17 cellular contexts compared by ENCODE assay signal in the genomic region with DNA sequence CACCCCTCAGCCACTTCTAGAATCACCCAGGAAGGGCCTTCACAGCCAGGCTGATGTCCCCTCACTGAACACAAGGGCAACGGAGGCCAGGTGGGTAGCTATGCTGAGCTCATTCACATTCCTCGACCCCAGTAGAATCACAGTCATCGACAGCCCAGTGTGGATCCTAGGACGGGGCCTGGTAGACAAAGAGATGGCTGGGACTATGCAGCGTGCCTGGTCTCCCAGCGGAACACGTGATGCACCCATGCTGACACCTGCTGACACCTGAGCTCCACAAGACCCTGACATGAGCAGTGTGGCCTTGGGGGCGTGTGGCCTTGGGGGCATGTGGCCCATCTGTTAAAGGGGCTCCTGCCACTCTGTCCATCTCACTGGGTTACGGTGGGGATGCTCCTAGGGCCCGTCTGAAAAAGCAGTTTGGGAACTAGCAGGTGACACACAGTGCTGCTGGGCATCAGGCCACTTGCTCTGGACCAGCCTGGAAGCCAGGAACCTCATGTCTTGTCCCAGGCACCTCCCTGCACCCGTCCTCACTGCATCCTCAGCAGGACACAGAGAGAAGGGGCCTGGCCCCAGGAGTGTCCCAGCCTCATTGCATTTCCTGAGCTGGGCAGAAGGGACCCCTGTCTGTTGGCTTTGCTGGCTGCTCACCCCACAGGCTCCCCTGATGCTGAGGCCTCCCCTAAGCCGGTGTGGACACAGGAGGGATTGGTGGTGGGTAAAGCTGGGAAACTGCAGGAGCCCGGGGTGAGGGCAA. TPM values are rescaled to one million over a fixed set of nuclear protein-coding genes. Genes with fewer than 3 reads are reported as not detected.
"Had no signal": no experiment of that assay in that cellular context is flagged by ENCODE, and none has a peak within 500 bp of the region (broad histone marks: within the 10 kb centered on the region; RNA-seq: fewer than 3 reads in every experiment).

No MANE protein-coding gene starts in this region.

- H3K27ac Mint-ChIP-seq: activated CD4-positive, alpha-beta T cell treated with anti-CD3 and anti-CD28 coated beads, Interleukin-2, amount 10 ng/mL, durations not matched to agents 7 days and 5 days; activated T-cell treated with anti-CD3 and anti-CD28 coated beads, Interleukin-2, amount 50 U/mL, for 24 hours; neural progenitor cell; stimulated activated effector memory CD8-positive, alpha-beta T cell treated with anti-CD3 and anti-CD28 coated beads, Interleukin-12 subunit alpha, Interleukin-12 subunit beta, amount 100 ng/mL, for 72 hours had no signal

- H3K9me3 ChIP-seq: gastrocnemius medialis, transverse colon had no signal

- DNase-seq: activated CD4-positive, alpha-beta T cell treated with anti-CD3 and anti-CD28 coated beads, Interleukin-2, amount 10 ng/mL, durations not matched to agents 7 days and 5 days; activated gamma-delta T cell; activated T-cell treated with anti-CD3 and anti-CD28 coated beads, Interleukin-2, amount 50 U/mL, for 24 hours; effector memory CD4-positive, alpha-beta T cell; left ventricle myocardium superior; retina; T-helper 1 cell; transverse colon had no signal

- H3K36me3 ChIP-seq: gastrocnemius medialis, neural progenitor cell, transverse colon had no signal

- H3K4me2 ChIP-seq: neural progenitor cell, smooth muscle cell had no signal

- H3K9me3 Mint-ChIP-seq: activated CD4-positive, alpha-beta T cell treated with anti-CD3 and anti-CD28 coated beads, Interleukin-2, amount 10 ng/mL, durations not matched to agents 7 days and 5 days; neural progenitor cell had no signal

- H3K4me1 ChIP-seq: gastrocnemius medialis, neural progenitor cell, transverse colon had no signal

- ATAC-seq: gastrocnemius medialis; left ventricle myocardium superior; stimulated activated effector memory CD8-positive, alpha-beta T cell treated with anti-CD3 and anti-CD28 coated beads, Interleukin-12 subunit alpha, Interleukin-12 subunit beta, amount 100 ng/mL, for 72 hours had no signal

- H3K27ac ChIP-seq: epithelial cell of prostate, gastrocnemius medialis, neural progenitor cell, transverse colon had no signal

- H3K4me1 Mint-ChIP-seq: activated CD4-positive, alpha-beta T cell treated with anti-CD3 and anti-CD28 coated beads, Interleukin-2, amount 10 ng/mL, durations not matched to agents 7 days and 5 days; central memory CD8-positive, alpha-beta T cell; stimulated activated effector memory CD8-positive, alpha-beta T cell treated with anti-CD3 and anti-CD28 coated beads, Interleukin-12 subunit alpha, Interleukin-12 subunit beta, amount 100 ng/mL, for 72 hours had no signal

- H3K4me3 Mint-ChIP-seq: activated CD4-positive, alpha-beta T cell treated with anti-CD3 and anti-CD28 coated beads, Interleukin-2, amount 10 ng/mL, durations not matched to agents 7 days and 5 days; activated T-cell treated with anti-CD3 and anti-CD28 coated beads, Interleukin-2, amount 50 U/mL, for 24 hours; central memory CD8-positive, alpha-beta T cell; neural progenitor cell; stimulated activated effector memory CD8-positive, alpha-beta T cell treated with anti-CD3 and anti-CD28 coated beads, Interleukin-12 subunit alpha, Interleukin-12 subunit beta, amount 100 ng/mL, for 72 hours had no signal

- H3K9ac ChIP-seq: neural progenitor cell had no signal

- H3K4me3 ChIP-seq: gastrocnemius medialis, neural progenitor cell, smooth muscle cell, transverse colon had no signal

- H3K36me3 Mint-ChIP-seq: neural progenitor cell; stimulated activated effector memory CD8-positive, alpha-beta T cell treated with anti-CD3 and anti-CD28 coated beads, Interleukin-12 subunit alpha, Interleukin-12 subunit beta, amount 100 ng/mL, for 72 hours had no signal

RNA-seq across cellular contexts. Expression of gene ECEL1, which starts 9.7 kb away (rescaled TPM):
- total RNA-seq: activated CD4-positive, alpha-beta T cell treated with anti-CD3 and anti-CD28 coated beads, Interleukin-2, amount 10 ng/mL, durations not matched to agents 7 days and 5 days; smooth muscle cell; subcutaneous adipose tissue; transverse colon had no signal
- polyA plus RNA-seq: keratinocyte, smooth muscle cell had no signal

RNA-seq across cellular contexts. Expression of gene ALPI, which starts 22.0 kb away (rescaled TPM):
- total RNA-seq: activated CD4-positive, alpha-beta T cell treated with anti-CD3 and anti-CD28 coated beads, Interleukin-2, amount 10 ng/mL, durations not matched to agents 7 days and 5 days; activated CD8-positive, alpha-beta memory T cell treated with anti-CD3 and anti-CD28 coated beads for 36 hours; gastrocnemius medialis; left ventricle myocardium superior; smooth muscle cell; subcutaneous adipose tissue had no signal
- polyA plus RNA-seq: keratinocyte, smooth muscle cell had no signal

RNA-seq across cellular contexts. Expression of gene PRSS56, which starts 42.3 kb away (rescaled TPM):
- total RNA-seq: activated CD4-positive, alpha-beta T cell treated with anti-CD3 and anti-CD28 coated beads, Interleukin-2, amount 10 ng/mL, durations not matched to agents 7 days and 5 days; activated CD8-positive, alpha-beta memory T cell treated with anti-CD3 and anti-CD28 coated beads for 36 hours; smooth muscle cell; subcutaneous adipose tissue; transverse colon had no signal
- polyA plus RNA-seq: keratinocyte, smooth muscle cell had no signal

RNA-seq across cellular contexts. Expression of gene CHRND, which starts 48.0 kb away (rescaled TPM):
- total RNA-seq: activated CD4-positive, alpha-beta T cell treated with anti-CD3 and anti-CD28 coated beads, Interleukin-2, amount 10 ng/mL, durations not matched to agents 7 days and 5 days; activated CD8-positive, alpha-beta memory T cell treated with anti-CD3 and anti-CD28 coated beads for 36 hours; left ventricle myocardium superior; smooth muscle cell; subcutaneous adipose tissue; transverse colon had no signal
- polyA plus RNA-seq: keratinocyte, smooth muscle cell had no signal
